ENCODE assay signal across 8 cellular contexts in genomic region chr12:14769462-14769836, GRCh38. TPM values are rescaled to one million over a fixed set of nuclear protein-coding genes. Genes with fewer than 3 reads are reported as not detected.
DNase-seq lines count a peak whose midpoint lies in the region; ATAC-seq and TF ChIP-seq lines count a peak whose summit lies in the region.

No MANE protein-coding gene starts in this region.

- H3K9me3 Mint-ChIP-seq in activated CD8-positive, alpha-beta T cell treated with anti-CD3 and anti-CD28 coated beads, Interleukin-2, amount 10 ng/mL, durations not matched to agents 7 days and 5 days (ENCODE audit: insufficient read depth), result peaks cover 4% of the 10 kb centered on the region

- intact Hi-C loops in sigmoid colon (cut with DNase I), result no loop called here

- H3K9me3 ChIP-seq in right atrium auricular region (no peaks in the 10 kb centered on the region), sigmoid colon (no peaks in the 10 kb centered on the region)

- H3K27me3 ChIP-seq in right atrium auricular region (no peaks in the 10 kb centered on the region), sigmoid colon (no peaks in the 10 kb centered on the region)

- H3K27ac Mint-ChIP-seq in activated CD8-positive, alpha-beta T cell treated with anti-CD3 and anti-CD28 coated beads, Interleukin-2, amount 10 ng/mL, durations not matched to agents 7 days and 5 days, result peak overlapping the region; percentile 99

- H3K4me1 ChIP-seq in right atrium auricular region, result peaks cover 0 to 23% of the 10 kb centered on the region in 2 donors
- H3K4me1 ChIP-seq in sigmoid colon, result peaks cover 0 to 34% (median 20%) of the 10 kb centered on the region in 4 donors

- 2 to 3% methylated on average over 19 of the region's 19 CpGs for WGBS in sigmoid colon, 2 donors

- H3K4me3 ChIP-seq in right atrium auricular region (peak overlapping the region; percentile 83 to 87), sigmoid colon (peak overlapping the region; percentile 63 to 85 (median 68))

- H3K36me3 Mint-ChIP-seq in activated CD8-positive, alpha-beta T cell treated with anti-CD3 and anti-CD28 coated beads, Interleukin-2, amount 10 ng/mL, durations not matched to agents 7 days and 5 days (ENCODE audit: low read depth), result peaks cover 59% of the 10 kb centered on the region

- peak; percentile 2 for ATAC-seq in HG03135 (IDR thresholded peaks at IDR 0.05; ENCODE audit: unreplicated experiment)
- ATAC-seq in activated CD8-positive, alpha-beta T cell treated with anti-CD3 and anti-CD28 coated beads, Interleukin-2, amount 10 ng/mL, durations not matched to agents 7 days and 5 days, result peak; percentile 5

- DNase-seq in NCI-H82 (lab: John Stamatoyannopoulos, UW), result peak; percentile 83
- DNase-seq in NCI-H82 treated with DMSO at 0.1 percent for 48 hours (lab: John Stamatoyannopoulos, UW; ENCODE audit: unreplicated experiment), result no peak
- no peak for DNase-seq in activated CD8-positive, alpha-beta T cell treated with anti-CD3 and anti-CD28 coated beads, Interleukin-2, amount 10 ng/mL, durations not matched to agents 7 days and 5 days
- DNase-seq in right atrium auricular region (ENCODE audit: low spot score), result no peak
- peak; percentile 76 for DNase-seq in sigmoid colon
- DNase-seq in cortex of kidney (lab: John Stamatoyannopoulos, UW), result no peak
- no peak for DNase-seq in NCI-H128 (lab: John Stamatoyannopoulos, UW; ENCODE audit: unreplicated experiment)

- POLR2A ChIA-PET in activated CD8-positive, alpha-beta T cell treated with anti-CD3 and anti-CD28 coated beads, Interleukin-2, amount 10 ng/mL, durations not matched to agents 7 days and 5 days (lab: Charles Lee), result interaction anchor here (0.8 to 7.5 kb wide), 20 partner anchors 11 to 549 kb away, joined by 3 to 175 read pairs (median 6); partner anchors contain the start of genes ARHGDIB, ATF7IP, C12orf60 and WBP11

- H3K36me3 ChIP-seq in right atrium auricular region (no peaks in the 10 kb centered on the region), sigmoid colon (no peaks in the 10 kb centered on the region)

- H3K27me3 Mint-ChIP-seq in activated CD8-positive, alpha-beta T cell treated with anti-CD3 and anti-CD28 coated beads, Interleukin-2, amount 10 ng/mL, durations not matched to agents 7 days and 5 days (ENCODE audit: low read depth), result no peaks in the 10 kb centered on the region

- H3K4me1 Mint-ChIP-seq in activated CD8-positive, alpha-beta T cell treated with anti-CD3 and anti-CD28 coated beads, Interleukin-2, amount 10 ng/mL, durations not matched to agents 7 days and 5 days (ENCODE audit: low read depth), result peaks cover 46% of the 10 kb centered on the region

- peak overlapping the region; percentile 99 for H3K4me3 Mint-ChIP-seq in activated CD8-positive, alpha-beta T cell treated with anti-CD3 and anti-CD28 coated beads, Interleukin-2, amount 10 ng/mL, durations not matched to agents 7 days and 5 days

- CTCF ChIA-PET in activated CD8-positive, alpha-beta T cell treated with anti-CD3 and anti-CD28 coated beads, Interleukin-2, amount 10 ng/mL, durations not matched to agents 7 days and 5 days (lab: Charles Lee), result interaction anchor here (0.8 to 3.6 kb wide), 19 partner anchors 8 to 518 kb away, joined by 3 to 36 read pairs (median 4); partner anchors contain the start of genes ARHGDIB, ATF7IP, C12orf60 and WBP11

- no peak for TF ChIP-seq CTCF in right atrium auricular region (IDR thresholded peaks at IDR 0.05)
- TF ChIP-seq CTCF in sigmoid colon (IDR thresholded peaks at IDR 0.05), result no peak

- no peak for TF ChIP-seq EP300 in sigmoid colon (IDR thresholded peaks at IDR 0.05)

- peak overlapping the region; percentile 95 to 96 for H3K27ac ChIP-seq in right atrium auricular region
- H3K27ac ChIP-seq in sigmoid colon, result peak overlapping the region; percentile 88 to 96 (median 92)

- no peak for TF ChIP-seq POLR2A in sigmoid colon (IDR thresholded peaks at IDR 0.05)

RNA-seq across cellular contexts. Expression of gene WBP11, which starts 33.8 kb away (rescaled TPM):
- total RNA-seq in activated CD8-positive, alpha-beta T cell treated with anti-CD3 and anti-CD28 coated beads, Interleukin-2, amount 10 ng/mL, durations not matched to agents 7 days and 5 days, result 10 to 100 TPM; 98.2 to 98.6 TPM
- 10 to 100 TPM; 19.9 to 21.9 TPM for total RNA-seq in right atrium auricular region
- 10 to 100 TPM; 14.3 to 20.7 (median 16.7) TPM for total RNA-seq in sigmoid colon
- 10 to 100 TPM; 13.2 to 24.1 (median 13.6) TPM for polyA plus RNA-seq in sigmoid colon

RNA-seq across cellular contexts. Expression of gene C12orf60, which starts 34.0 kb away (rescaled TPM):
- 1 to 10 TPM; 1.4 to 1.5 TPM for total RNA-seq in activated CD8-positive, alpha-beta T cell treated with anti-CD3 and anti-CD28 coated beads, Interleukin-2, amount 10 ng/mL, durations not matched to agents 7 days and 5 days
- total RNA-seq in right atrium auricular region (1 to 10 TPM in 1 of 2 donors, under 1 TPM in 1; 0.90 to 1.1 TPM), sigmoid colon (1 to 10 TPM in 2 of 4 donors, under 1 TPM in 1, not detected in 1; 0.83 to 2.0 (median 1.1) TPM)
- under 1 TPM; 0.60 to 0.96 (median 0.69) TPM for polyA plus RNA-seq in sigmoid colon

RNA-seq across cellular contexts. Expression of gene SMCO3, which starts 44.5 kb away (rescaled TPM):
- total RNA-seq in activated CD8-positive, alpha-beta T cell treated with anti-CD3 and anti-CD28 coated beads, Interleukin-2, amount 10 ng/mL, durations not matched to agents 7 days and 5 days, result not detected
- total RNA-seq in right atrium auricular region (under 1 TPM; 0.33 to 0.43 TPM), sigmoid colon (1 to 10 TPM in 1 of 4 donors, under 1 TPM in 2, not detected in 1; 0.16 to 1.1 (median 0.55) TPM)
- polyA plus RNA-seq in sigmoid colon, result under 1 TPM in 1 of 3 donors, not detected in 2; 0.09 TPM

Comparison
In these comparisons a context has a peak if more than half of its experiments do, and no peak if none do; other contexts are left out.
1. DNase-seq: peak in NCI-H82 (single experiment) and sigmoid colon (single experiment); none in NCI-H82 treated with DMSO at 0.1 percent for 48 hours (single experiment), activated CD8-positive, alpha-beta T cell treated with anti-CD3 and anti-CD28 coated beads, Interleukin-2, amount 10 ng/mL, durations not matched to agents 7 days and 5 days (single experiment), right atrium auricular region (single experiment), cortex of kidney (single experiment) and NCI-H128 (single experiment).
2. RNA of gene WBP11, which starts 33.8 kb away (total RNA-seq): 98.2 to 98.6 TPM in activated CD8-positive, alpha-beta T cell treated with anti-CD3 and anti-CD28 coated beads, Interleukin-2, amount 10 ng/mL, durations not matched to agents 7 days and 5 days; 19.9 to 21.9 TPM in right atrium auricular region and 14.3 to 20.7 TPM in sigmoid colon; every median in the first group is over 4 times any median in the second.